In genomic region chr5:126656397-126657007, GRCh38 we compare ENCODE assay signal across 8 cellular contexts. TPM values are rescaled to one million over a fixed set of nuclear protein-coding genes. Genes with fewer than 3 reads are reported as not detected.
DNase-seq lines count a peak whose midpoint lies in the region; ATAC-seq, FAIRE-seq and TF ChIP-seq lines count a peak whose summit lies in the region.

No MANE protein-coding gene starts in this region.

- no peak overlapping the region for H3K9ac ChIP-seq in DND-41 (ENCODE audit: low read depth, low read length)

- DNase-seq in DND-41 (peak; percentile 15), NCI-H146 (lab: John Stamatoyannopoulos, UW) (peak; percentile 3), amniotic stem cell (lab: John Stamatoyannopoulos, UW) (peak; percentile 48), iris pigment epithelial cell (ENCODE audit: low read depth) (peak; percentile 59), testis (no peak), GM19240 (ENCODE audit: insufficient read length, low spot score) (no peak)

- H3K36me3 ChIP-seq in DND-41 (ENCODE audit: insufficient read depth, low read length) = no peaks in the 10 kb centered on the region
- H3K36me3 ChIP-seq in testis (ENCODE audit: low read depth, missing control alignments) = no peaks in the 10 kb centered on the region

- H3K9me3 ChIP-seq in DND-41 (ENCODE audit: insufficient read depth, low read length, severe bottlenecking) (no peaks in the 10 kb centered on the region), testis (no peaks in the 10 kb centered on the region)

- TF ChIP-seq CTCF in DND-41 (IDR thresholded peaks at IDR 0.05; ENCODE audit: borderline replicate concordance, extremely low read depth, low read length, poor library complexity, severe bottlenecking) (peak; percentile 94), testis (IDR thresholded peaks at IDR 0.05) (peak in 2 of 3 experiments; percentile 69 to 86)

- no peak overlapping the region for H3K4me2 ChIP-seq in DND-41 (ENCODE audit: insufficient read depth, low read length)

- ATAC-seq in DND-41 (ENCODE audit: insufficient read depth, low read depth) (no peak), HG02981 (IDR thresholded peaks at IDR 0.05; ENCODE audit: unreplicated experiment) (no peak)

- H3K27me3 ChIP-seq in DND-41 (ENCODE audit: insufficient read depth, low read length, poor library complexity) (no peaks in the 10 kb centered on the region), testis (no peaks in the 10 kb centered on the region)

- TF ChIP-seq POLR2A in testis (IDR thresholded peaks at IDR 0.05) = no peak

- WGBS in testis, 2 donors = 21 to 39% methylated on average over 5 of the region's 5 CpGs

- intact Hi-C loops in testis (cut with DNase I; ENCODE audit: low total_unique reads) = no loop called here

- H4K20me1 ChIP-seq in DND-41 (ENCODE audit: insufficient read depth, low read length) = no peaks in the 10 kb centered on the region

- no peak overlapping the region for H3K4me3 ChIP-seq in DND-41 (ENCODE audit: low read depth in 1 of 2, low read length in 2 of 2)
- no peak overlapping the region for H3K4me3 ChIP-seq in testis

- H3K4me1 ChIP-seq in DND-41 (ENCODE audit: insufficient read depth, low read length) = no peaks in the 10 kb centered on the region
- no peaks in the 10 kb centered on the region for H3K4me1 ChIP-seq in testis

- peak; percentile 98 for FAIRE-seq in A204.1 (lab: Jason Lieb, UNC)

- no peaks in the 10 kb centered on the region for H3K79me2 ChIP-seq in DND-41 (ENCODE audit: insufficient read depth, low read length)

- no peak overlapping the region for H2AFZ ChIP-seq in DND-41 (ENCODE audit: low read depth, low read length)

- H3K27ac ChIP-seq in DND-41 (ENCODE audit: low read length) = no peak overlapping the region
- no peak overlapping the region for H3K27ac ChIP-seq in testis

RNA-seq across cellular contexts. Expression of gene PHAX, which starts 55.8 kb away (rescaled TPM):
- total RNA-seq in testis = 10 to 100 TPM; 48.9 to 55.6 TPM
- polyA plus RNA-seq in testis (ENCODE audit: insufficient read depth, low read depth, low replicate concordance) = 21.2 TPM

Comparison
In these comparisons a context has a peak if more than half of its experiments do, and no peak if none do; other contexts are left out.
1. DNase-seq: peak in DND-41 (single experiment), NCI-H146 (single experiment), amniotic stem cell (single experiment) and iris pigment epithelial cell (single experiment); none in testis (single experiment) and GM19240 (single experiment).